In genomic region chr6:141265748-141266647, GRCh38 we compare ENCODE assay signal across 10 cellular contexts.
DNase-seq lines count a peak whose midpoint lies in the region; ATAC-seq and TF ChIP-seq lines count a peak whose summit lies in the region.
"Had no signal": no experiment of that assay in that cellular context is flagged by ENCODE, and none has a peak within 500 bp of the region (broad histone marks: within the 10 kb centered on the region; RNA-seq: fewer than 3 reads in every experiment).

No MANE protein-coding gene starts in this region.

- no peak overlapping the region for H3K27ac Mint-ChIP-seq in activated CD4-positive, alpha-beta T cell treated with anti-CD3 and anti-CD28 coated beads, Interleukin-2, amount 10 ng/mL, durations not matched to agents 7 days and 5 days

- POLR2A ChIA-PET in A673 (lab: Charles Lee; ENCODE audit: low non-redundant PET) = no interaction called here
- POLR2A ChIA-PET in activated CD4-positive, alpha-beta T cell treated with anti-CD3 and anti-CD28 coated beads, Interleukin-2, amount 10 ng/mL, durations not matched to agents 7 days and 5 days (lab: Charles Lee) = no interaction called here

- H3K9me3 ChIP-seq in A673 (ENCODE audit: low read depth, low read length, poor library complexity, severe bottlenecking) = no peaks in the 10 kb centered on the region
- H3K9me3 ChIP-seq in ascending aorta = no peaks in the 10 kb centered on the region

- no peaks in the 10 kb centered on the region for H3K4me1 Mint-ChIP-seq in activated CD4-positive, alpha-beta T cell treated with anti-CD3 and anti-CD28 coated beads, Interleukin-2, amount 10 ng/mL, durations not matched to agents 7 days and 5 days

- H3K4me3 Mint-ChIP-seq in activated CD4-positive, alpha-beta T cell treated with anti-CD3 and anti-CD28 coated beads, Interleukin-2, amount 10 ng/mL, durations not matched to agents 7 days and 5 days = no peak overlapping the region

- H3K4me1 ChIP-seq in A673 (ENCODE audit: insufficient read depth, low read length, poor library complexity, severe bottlenecking) = peaks cover 5% of the 10 kb centered on the region
- no peaks in the 10 kb centered on the region for H3K4me1 ChIP-seq in ascending aorta

- intact Hi-C loops in A673 (cut with micrococcal nuclease; ENCODE audit: unreplicated experiment) (no loop called here), ascending aorta (cut with DNase I) (no loop called here)

- H3K27me3 ChIP-seq in A673 (replicated peaks; ENCODE audit: insufficient read depth, low read depth, low read length, poor library complexity) = no peaks in the 10 kb centered on the region
- H3K27me3 ChIP-seq in ascending aorta = no peaks in the 10 kb centered on the region

- CTCF ChIA-PET in A673 (lab: Charles Lee) = no interaction called here
- CTCF ChIA-PET in activated CD4-positive, alpha-beta T cell treated with anti-CD3 and anti-CD28 coated beads, Interleukin-2, amount 10 ng/mL, durations not matched to agents 7 days and 5 days (lab: Charles Lee) = no interaction called here

- no peaks in the 10 kb centered on the region for H3K9me3 Mint-ChIP-seq in activated CD4-positive, alpha-beta T cell treated with anti-CD3 and anti-CD28 coated beads, Interleukin-2, amount 10 ng/mL, durations not matched to agents 7 days and 5 days

- H3K27ac ChIP-seq in A673 (ENCODE audit: low read depth, low read length, poor library complexity, severe bottlenecking) (no peak overlapping the region), ascending aorta (no peak overlapping the region)

- ATAC-seq in HG02852 (IDR thresholded peaks at IDR 0.05; ENCODE audit: unreplicated experiment) (no peak), HG03565 (IDR thresholded peaks at IDR 0.05; ENCODE audit: unreplicated experiment) (no peak)

- TF ChIP-seq CTCF in A673 (conservative IDR thresholded peaks at IDR 0.05; ENCODE audit: low read depth, low read length) = no peak
- no peak for TF ChIP-seq CTCF in ascending aorta (IDR thresholded peaks at IDR 0.05)

- H3K27me3 Mint-ChIP-seq in activated CD4-positive, alpha-beta T cell treated with anti-CD3 and anti-CD28 coated beads, Interleukin-2, amount 10 ng/mL, durations not matched to agents 7 days and 5 days = no peaks in the 10 kb centered on the region

- H3K36me3 ChIP-seq in A673 (ENCODE audit: insufficient read depth, low read length, poor library complexity, severe bottlenecking) = no peaks in the 10 kb centered on the region
- H3K36me3 ChIP-seq in ascending aorta = no peaks in the 10 kb centered on the region

- H3K36me3 Mint-ChIP-seq in activated CD4-positive, alpha-beta T cell treated with anti-CD3 and anti-CD28 coated beads, Interleukin-2, amount 10 ng/mL, durations not matched to agents 7 days and 5 days (ENCODE audit: low read depth) = no peaks in the 10 kb centered on the region

- H3K4me3 ChIP-seq in A673 (ENCODE audit: low read depth, low read length, poor library complexity, severe bottlenecking) (peak overlapping the region; percentile 35), ascending aorta (peak overlapping the region; percentile 13 to 37)

- DNase-seq in A673 (ENCODE audit: low spot score) = peak; percentile 18
- DNase-seq in LHCN-M2 (ENCODE audit: low read depth) = peak; percentile 35
- no peak for DNase-seq in ascending aorta (ENCODE audit: low spot score in 2 of 2)
- DNase-seq in kidney tubule cell (ENCODE audit: low spot score) = peak; percentile 8
- no peak for DNase-seq in activated CD4-positive, alpha-beta T cell treated with anti-CD3 and anti-CD28 coated beads, Interleukin-2, amount 10 ng/mL, durations not matched to agents 7 days and 5 days
- DNase-seq in NCI-H82 (lab: John Stamatoyannopoulos, UW) = no peak
- DNase-seq: activated CD4-positive, alpha-beta T cell treated with anti-CD3 and anti-CD28 coated beads for 4 hours; C1 segment of cervical spinal cord had no signal

- no TSS peak for BruUV-seq in A673 (replicated peaks; lab: Mats Ljungman, UMichigan)

Comparison
In these comparisons a context has a peak if more than half of its experiments do, and no peak if none do; other contexts are left out.
1. DNase-seq: peak in A673 (single experiment), LHCN-M2 (single experiment) and kidney tubule cell (single experiment); none in ascending aorta (0 of 2), activated CD4-positive, alpha-beta T cell treated with anti-CD3 and anti-CD28 coated beads, Interleukin-2, amount 10 ng/mL, durations not matched to agents 7 days and 5 days (single experiment) and NCI-H82 (single experiment).